28 cellular contexts compared by ENCODE assay signal in the genomic region with DNA sequence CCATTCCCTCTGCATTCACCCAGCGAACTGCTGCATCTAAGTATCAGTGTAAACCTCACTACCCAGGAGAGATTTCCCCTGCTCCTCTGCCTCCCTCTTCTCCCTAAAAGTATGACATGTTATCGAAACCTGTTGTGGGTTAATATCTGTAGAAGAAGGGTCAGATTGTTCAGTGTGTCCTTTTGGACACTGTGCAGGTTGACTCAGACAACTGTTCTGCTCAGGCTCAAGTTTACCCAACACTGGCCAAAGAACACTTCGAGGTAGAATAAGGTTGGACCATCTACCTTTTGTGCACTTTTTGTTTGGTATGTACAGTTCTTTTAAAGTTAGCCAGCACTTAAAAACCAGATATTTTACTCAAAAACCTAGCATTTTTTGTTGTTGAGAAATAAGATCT. TPM values are rescaled to one million over a fixed set of nuclear protein-coding genes. Genes with fewer than 3 reads are reported as not detected.
A peak's percentile ranks its signal among the peaks of the same experiment; 100 is the strongest.
DNase-seq lines count a peak whose midpoint lies in the region; ATAC-seq and TF ChIP-seq lines count a peak whose summit lies in the region.
"Had no signal": no experiment of that assay in that cellular context is flagged by ENCODE, and none has a peak within 500 bp of the region (broad histone marks: within the 10 kb centered on the region; RNA-seq: fewer than 3 reads in every experiment).

No MANE protein-coding gene starts in this region.

- H3K9me3 Mint-ChIP-seq in GM23338 (no peaks in the 10 kb centered on the region), brain (no peaks in the 10 kb centered on the region)
- H3K9me3 Mint-ChIP-seq in stimulated activated effector memory CD8-positive, alpha-beta T cell treated with anti-CD3 and anti-CD28 coated beads, Interleukin-12 subunit alpha, Interleukin-12 subunit beta, amount 100 ng/mL, for 72 hours, result no peaks in the 10 kb centered on the region
- H3K9me3 Mint-ChIP-seq: activated CD4-positive, alpha-beta memory T cell treated with anti-CD3 and anti-CD28 coated beads for 36 hours; activated naive CD4-positive, alpha-beta T cell treated with anti-CD3 and anti-CD28 coated beads for 36 hours; activated T-helper 1 cell treated with anti-CD3 and anti-CD28 coated beads, Interleukin-12 subunit alpha, Interleukin-12 subunit beta, Interleukin-2, Interleukin-4 antibody, amounts not matched to agents 30 ng/mL and 10 ng/mL and 1 ng/mL, durations not matched to agents 14 hours and 24 hours and 36 hours; stimulated activated naive B cell treated with anti-CD40 and anti-IgM and Interleukin-4, amounts not matched to agents 10 μg/mL and 1 μg/mL and 100 μg/mL, for 72 hours had no signal

- DNase-seq in GM23338 (ENCODE audit: low spot score) (no peak), erythroblast (lab: John Stamatoyannopoulos, UW) (no peak), COLO668 (lab: John Stamatoyannopoulos, UW; ENCODE audit: unreplicated experiment) (no peak)
- DNase-seq in stimulated activated effector memory CD8-positive, alpha-beta T cell treated with anti-CD3 and anti-CD28 coated beads, Interleukin-12 subunit alpha, Interleukin-12 subunit beta, amount 100 ng/mL, for 72 hours (ENCODE audit: low spot score in 2 of 2), result no peak
- DNase-seq: ACHN; activated CD4-positive, alpha-beta memory T cell treated with anti-CD3 and anti-CD28 coated beads for 36 hours; activated naive CD4-positive, alpha-beta T cell treated with anti-CD3 and anti-CD28 coated beads for 36 hours; BE2C; brain microvascular endothelial cell; DMS53; hypothalamus; IMR-90; left lung; NCI-H1436 treated with DMSO at 0.1 percent for 48 hours; occipital lobe; PC-9; SK-N-SH; stimulated activated CD4-positive, alpha-beta T cell treated with anti-CD3 and anti-CD28 coated beads, Interleukin-15, amount 100 ng/mL, for 24 hours; stimulated activated naive B cell treated with anti-CD40 and anti-IgM and Interleukin-4, amounts not matched to agents 10 μg/mL and 1 μg/mL and 100 μg/mL, for 72 hours; T-helper 17 cell had no signal

- TF ChIP-seq CTCF in GM23338 (conservative IDR thresholded peaks at IDR 0.05; ENCODE audit: low read depth in 2 of 2) (no peak), brain (conservative IDR thresholded peaks at IDR 0.05) (no peak), liver (IDR thresholded peaks at IDR 0.05; ENCODE audit: low read depth, low read length, missing input control) (no peak)

- peaks cover 34% of the 10 kb centered on the region for H3K79me2 ChIP-seq in GM23338 (replicated peaks; ENCODE audit: insufficient read depth)

- H3K27me3 Mint-ChIP-seq in GM23338 (ENCODE audit: insufficient read depth, low read depth, poor library complexity) (peaks cover 4% of the 10 kb centered on the region), brain (peaks cover 9% of the 10 kb centered on the region)
- H3K27me3 Mint-ChIP-seq: activated CD4-positive, alpha-beta memory T cell treated with anti-CD3 and anti-CD28 coated beads for 36 hours; stimulated activated naive B cell treated with anti-CD40 and anti-IgM and Interleukin-4, amounts not matched to agents 10 μg/mL and 1 μg/mL and 100 μg/mL, for 72 hours; T-helper 17 cell had no signal

- H3K27me3 ChIP-seq in GM23338 (ENCODE audit: insufficient read depth) (no peaks in the 10 kb centered on the region), liver (ENCODE audit: control insufficient read depth in 4 of 4, insufficient read depth in 4 of 4, low read length in 3 of 4) (no peaks in the 10 kb centered on the region)
- H3K27me3 ChIP-seq: BE2C, brain microvascular endothelial cell, left lung had no signal

- peak overlapping the region; percentile 14; the same call in 1 of the 2 replicates for H3K4me2 ChIP-seq in GM23338
- H3K4me2 ChIP-seq: PC-9, SK-N-SH had no signal

- 58% methylated on average over 3 of the region's 3 CpGs for WGBS in liver

- peak in 1 of 2 donors; percentile 18 for TF ChIP-seq RAD21 in liver (IDR thresholded peaks at IDR 0.05)

- no peak for ATAC-seq in GM23338
- ATAC-seq in stimulated activated effector memory CD8-positive, alpha-beta T cell treated with anti-CD3 and anti-CD28 coated beads, Interleukin-12 subunit alpha, Interleukin-12 subunit beta, amount 100 ng/mL, for 72 hours, result no peak
- no peak for ATAC-seq in HG02973 (IDR thresholded peaks at IDR 0.05; ENCODE audit: unreplicated experiment)
- ATAC-seq: activated CD4-positive, CD25-positive, alpha-beta regulatory T cell treated with anti-CD3 and anti-CD28 coated beads, Interleukin-2, amount 50 U/mL, for 24 hours; left lung; stimulated activated naive B cell treated with anti-CD40 and anti-IgM and Interleukin-4, amounts not matched to agents 10 μg/mL and 1 μg/mL and 100 μg/mL, for 72 hours; T-helper 17 cell had no signal

- peaks cover 12% of the 10 kb centered on the region; the same call in 1 of the 2 replicates for H3K36me3 ChIP-seq in GM23338 (ENCODE audit: insufficient read depth)
- peaks cover 0 to 19% (median 12%) of the 10 kb centered on the region in 4 donors for H3K36me3 ChIP-seq in liver (ENCODE audit: control insufficient read depth in 4 of 4, insufficient read depth in 3 of 4, low read depth in 1 of 4, low read length in 3 of 4)
- H3K36me3 ChIP-seq: BE2C, brain microvascular endothelial cell had no signal

- H3K9me3 ChIP-seq in liver (ENCODE audit: control insufficient read depth in 4 of 4, low read length in 3 of 4), result no peaks in the 10 kb centered on the region
- H3K9me3 ChIP-seq: BE2C, left lung, SK-N-SH had no signal

- H3K4me1 Mint-ChIP-seq in GM23338 (peaks cover 72% of the 10 kb centered on the region), brain (peaks cover 49% of the 10 kb centered on the region)
- H3K4me1 Mint-ChIP-seq in stimulated activated effector memory CD8-positive, alpha-beta T cell treated with anti-CD3 and anti-CD28 coated beads, Interleukin-12 subunit alpha, Interleukin-12 subunit beta, amount 100 ng/mL, for 72 hours, result peaks cover 55% of the 10 kb centered on the region

- TF ChIP-seq POLR2A in erythroblast (IDR thresholded peaks at IDR 0.05; ENCODE audit: low read length), result no peak

- H3K4me1 ChIP-seq in GM23338 (ENCODE audit: insufficient read depth) (peaks cover 42% of the 10 kb centered on the region), liver (ENCODE audit: control insufficient read depth in 4 of 4, insufficient read depth in 4 of 4, low read length in 3 of 4) (peaks cover 1 to 62% (median 50%) of the 10 kb centered on the region in 4 donors)

- H3K27ac ChIP-seq in GM23338 (ENCODE audit: low read depth) (peak overlapping the region; percentile 82; the same call in 1 of the 2 replicates), liver (ENCODE audit: low read depth in 1 of 2, low read length in 2 of 2) (peak overlapping the region; percentile 61 to 64)
- H3K27ac ChIP-seq: brain microvascular endothelial cell, PC-9 had no signal

- H3K36me3 Mint-ChIP-seq in GM23338 (ENCODE audit: low read depth) (peaks cover 23% of the 10 kb centered on the region), brain (no peaks in the 10 kb centered on the region)
- peaks cover 43% of the 10 kb centered on the region for H3K36me3 Mint-ChIP-seq in stimulated activated effector memory CD8-positive, alpha-beta T cell treated with anti-CD3 and anti-CD28 coated beads, Interleukin-12 subunit alpha, Interleukin-12 subunit beta, amount 100 ng/mL, for 72 hours

- H3K4me3 ChIP-seq in GM23338 (no peak overlapping the region), liver (ENCODE audit: low read depth in 1 of 3, low read length in 3 of 3) (no peak overlapping the region)
- H3K4me3 ChIP-seq: left lung, PC-9 had no signal

- no peaks in the 10 kb centered on the region for H4K20me1 ChIP-seq in GM23338 (replicated peaks; ENCODE audit: insufficient read depth)

- no peak overlapping the region; the same call in 1 of the 2 replicates for H3K27ac Mint-ChIP-seq in GM23338
- H3K27ac Mint-ChIP-seq in brain, result peak overlapping the region in 3 of 5 experiments; percentile 32 to 87 (median 69)
- peak overlapping the region; percentile 65 for H3K27ac Mint-ChIP-seq in stimulated activated effector memory CD8-positive, alpha-beta T cell treated with anti-CD3 and anti-CD28 coated beads, Interleukin-12 subunit alpha, Interleukin-12 subunit beta, amount 100 ng/mL, for 72 hours
- H3K27ac Mint-ChIP-seq: activated CD4-positive, alpha-beta memory T cell treated with anti-CD3 and anti-CD28 coated beads for 36 hours; activated T-helper 1 cell treated with anti-CD3 and anti-CD28 coated beads, Interleukin-12 subunit alpha, Interleukin-12 subunit beta, Interleukin-2, Interleukin-4 antibody, amounts not matched to agents 30 ng/mL and 10 ng/mL and 1 ng/mL, durations not matched to agents 14 hours and 24 hours and 36 hours; stimulated activated naive B cell treated with anti-CD40 and anti-IgM and Interleukin-4, amounts not matched to agents 10 μg/mL and 1 μg/mL and 100 μg/mL, for 72 hours; T-helper 17 cell had no signal

- H2AFZ ChIP-seq in GM23338, result no peak overlapping the region
- H2AFZ ChIP-seq: PC-9 had no signal

- no peaks in the 10 kb centered on the region for H3K9me2 ChIP-seq in GM23338 (ENCODE audit: insufficient read depth)
- H3K9me2 ChIP-seq: SK-N-SH had no signal

- H3F3A ChIP-seq in GM23338 (replicated peaks; ENCODE audit: low read depth), result no peaks in the 10 kb centered on the region; the same call in 1 of the 2 replicates

- H3K4me3 Mint-ChIP-seq in GM23338, result peak overlapping the region; percentile 30; the same call in 1 of the 3 replicates
- peak overlapping the region in 1 of 5 experiments; percentile 48 for H3K4me3 Mint-ChIP-seq in brain
- peak overlapping the region; percentile 18 for H3K4me3 Mint-ChIP-seq in stimulated activated effector memory CD8-positive, alpha-beta T cell treated with anti-CD3 and anti-CD28 coated beads, Interleukin-12 subunit alpha, Interleukin-12 subunit beta, amount 100 ng/mL, for 72 hours
- H3K4me3 Mint-ChIP-seq: activated CD4-positive, alpha-beta memory T cell treated with anti-CD3 and anti-CD28 coated beads for 36 hours; activated naive CD4-positive, alpha-beta T cell treated with anti-CD3 and anti-CD28 coated beads for 36 hours; activated T-helper 1 cell treated with anti-CD3 and anti-CD28 coated beads, Interleukin-12 subunit alpha, Interleukin-12 subunit beta, Interleukin-2, Interleukin-4 antibody, amounts not matched to agents 30 ng/mL and 10 ng/mL and 1 ng/mL, durations not matched to agents 14 hours and 24 hours and 36 hours; stimulated activated naive B cell treated with anti-CD40 and anti-IgM and Interleukin-4, amounts not matched to agents 10 μg/mL and 1 μg/mL and 100 μg/mL, for 72 hours; T-helper 17 cell had no signal

- no peak overlapping the region for H3K9ac ChIP-seq in liver (ENCODE audit: low read depth in 1 of 2, low read length in 2 of 2)
- H3K9ac ChIP-seq: SK-N-SH had no signal

RNA-seq across cellular contexts. Expression of a gene that starts 4.6 kb away (rescaled TPM):
- 19.8 and 27.0 TPM in 2 replicates for total RNA-seq in GM23338 (2014; rRNA removed; shearing (Covaris generic))
- polyA plus RNA-seq in GM23338 (2016; fragmentation: Nextera tagmentation; extraction: Ambion mirVana) (22.5 and 29.8 TPM in 2 replicates), brain (ENCODE audit: insufficient read depth, low read depth, low replicate concordance) (19.8 TPM), liver (10 to 100 TPM; 22.3 to 31.4 TPM)
- 10 to 100 TPM; 10.4 to 24.2 TPM for total RNA-seq in liver

RNA-seq across cellular contexts. Expression of a gene that starts 20.7 kb away (rescaled TPM):
- total RNA-seq in GM23338 (2014; rRNA removed; shearing (Covaris generic)), result 0.28 TPM in 1 of 2 replicates, not detected in the other
- 0.31 and 0.40 TPM in 2 replicates for polyA plus RNA-seq in GM23338 (2016; fragmentation: Nextera tagmentation; extraction: Ambion mirVana)
- polyA plus RNA-seq in brain (ENCODE audit: insufficient read depth, low read depth, low replicate concordance), result not detected
- total RNA-seq in liver, result not detected
- under 1 TPM; 0.01 to 0.15 TPM for polyA plus RNA-seq in liver
- total RNA-seq: activated CD4-positive, alpha-beta memory T cell treated with anti-CD3 and anti-CD28 coated beads for 36 hours; activated naive CD4-positive, alpha-beta T cell treated with anti-CD3 and anti-CD28 coated beads for 36 hours; activated T-helper 1 cell treated with anti-CD3 and anti-CD28 coated beads, Interleukin-12 subunit alpha, Interleukin-12 subunit beta, Interleukin-2, Interleukin-4 antibody, amounts not matched to agents 30 ng/mL and 10 ng/mL and 1 ng/mL, durations not matched to agents 14 hours and 24 hours and 36 hours; IMR-90; occipital lobe; PC-9; pulmonary artery endothelial cell had no signal
- polyA plus RNA-seq: adipose tissue, urinary bladder had no signal

RNA-seq across cellular contexts. Expression of a gene that starts 44.6 kb away (rescaled TPM):
- 0.12 and 0.24 TPM in 2 replicates for total RNA-seq in GM23338 (2014; rRNA removed; shearing (Covaris generic))
- polyA plus RNA-seq in GM23338 (2016; fragmentation: Nextera tagmentation; extraction: Ambion mirVana) (0.05 and 0.06 TPM in 2 replicates), brain (ENCODE audit: insufficient read depth, low read depth, low replicate concordance) (0.19 TPM), liver (1 to 10 TPM; 3.6 to 4.9 TPM)
- 10 to 100 TPM in 1 of 2 donors, 1 to 10 TPM in 1; 5.7 to 26.8 TPM for total RNA-seq in liver
- total RNA-seq: activated naive CD4-positive, alpha-beta T cell treated with anti-CD3 and anti-CD28 coated beads for 36 hours; activated T-helper 1 cell treated with anti-CD3 and anti-CD28 coated beads, Interleukin-12 subunit alpha, Interleukin-12 subunit beta, Interleukin-2, Interleukin-4 antibody, amounts not matched to agents 30 ng/mL and 10 ng/mL and 1 ng/mL, durations not matched to agents 14 hours and 24 hours and 36 hours had no signal
